ENCODE assay signal across 8 cellular contexts in genomic region chr11:66288866-66289547, GRCh38. TPM values are rescaled to one million over a fixed set of nuclear protein-coding genes. Genes with fewer than 3 reads are reported as not detected.
DNase-seq lines count a peak whose midpoint lies in the region; ATAC-seq and TF ChIP-seq lines count a peak whose summit lies in the region.

Gene YIF1A, minus strand, starts transcription at chr11:66289143. Its CDS starts 158 bp downstream, at chr11:66288985.

- H3K79me2 ChIP-seq in H9 (ENCODE audit: insufficient read depth, low read length): peaks cover 1% of the 10 kb centered on the region; the same call in 1 of the 2 replicates

- peaks cover 37% of the 10 kb centered on the region for H3K27me3 Mint-ChIP-seq in H9 (ENCODE audit: low read depth)
- peaks cover 19 to 22% of the 10 kb centered on the region in 2 donors for H3K27me3 Mint-ChIP-seq in natural killer cell treated with Interleukin-12 subunit alpha and Interleukin-12 subunit beta and Interleukin-15 and Interleukin-18, amount 100 ng/mL, for 72 hours

- H3K27me3 ChIP-seq in H9 (ENCODE audit: insufficient read depth, low read length): peaks cover 8% of the 10 kb centered on the region; the same call in 1 of the 2 replicates
- H3K27me3 ChIP-seq in MG63: peaks cover 17% of the 10 kb centered on the region

- peaks cover 2 to 9% (median 6%) of the 10 kb centered on the region in 3 experiments; a peak in 6 of 7 replicates for H3K36me3 Mint-ChIP-seq in H9 (ENCODE audit: insufficient read depth in 1 of 3, low read depth in 3 of 3)
- H3K36me3 Mint-ChIP-seq in natural killer cell treated with Interleukin-12 subunit alpha and Interleukin-12 subunit beta and Interleukin-15 and Interleukin-18, amount 100 ng/mL, for 72 hours: no peaks in the 10 kb centered on the region

- peaks cover 6% of the 10 kb centered on the region for H3K4me1 ChIP-seq in H9 (ENCODE audit: insufficient read depth, low read length)

- peaks cover 13% of the 10 kb centered on the region for H3K23me2 ChIP-seq in H9 (ENCODE audit: insufficient read length, low read depth, low read length, poor library complexity, severe bottlenecking)

- no peak within 1 kb of the TSS for H2BK20ac ChIP-seq in H9 (ENCODE audit: low read depth, low read length, poor library complexity, severe bottlenecking)

- WGBS in H9 (ENCODE audit: extremely low coverage, insufficient read length, low lambda C conversion rate): no CpG with 5 or more reads among the region's 74 CpGs

- no peak within 1 kb of the TSS for H3K56ac ChIP-seq in H9 (ENCODE audit: insufficient read length, low read depth, low read length)

- H3K9me3 ChIP-seq in H9 (ENCODE audit: control insufficient read depth, low read depth, low read length): no peaks in the 10 kb centered on the region
- H3K9me3 ChIP-seq in MG63: no peaks in the 10 kb centered on the region

- no peak within 1 kb of the TSS for H3K4ac ChIP-seq in H9 (ENCODE audit: low read depth, low read length)

- peak within 1 kb of the TSS; percentile 83 for H3K14ac ChIP-seq in H9 (ENCODE audit: insufficient read depth, low read length)

- H3T11ph ChIP-seq in H9 (ENCODE audit: low read length): no peak within 1 kb of the TSS

- no peak within 1 kb of the TSS for H2AK5ac ChIP-seq in H9 (ENCODE audit: insufficient read length, low read length)

- no peak within 1 kb of the TSS for H2BK12ac ChIP-seq in H9 (ENCODE audit: insufficient read length, low read depth, low read length)

- ATAC-seq in natural killer cell treated with Interleukin-12 subunit alpha and Interleukin-12 subunit beta and Interleukin-15 and Interleukin-18, amount 100 ng/mL, for 72 hours: peak; percentile 97
- peak; percentile 96 for ATAC-seq in stimulated activated naive CD8-positive, alpha-beta T cell treated with anti-CD3 and anti-CD28 coated beads, Interleukin-15, Interleukin-2, amounts not matched to agents 100 U/mL and 50 U/mL, for 24 hours

- peak; percentile 99 for DNase-seq in ELR (ENCODE audit: low read depth)
- peak; percentile 100 for DNase-seq in H9
- DNase-seq in MG63: peak; percentile 99
- DNase-seq in SHP77 treated with DMSO at 0.1 percent for 48 hours (lab: John Stamatoyannopoulos, UW): peak; percentile 99
- peak; percentile 99 for DNase-seq in activated effector memory CD4-positive, alpha-beta T cell treated with anti-CD3 and anti-CD28 coated beads, Interleukin-2, amount 50 U/mL, for 16 hours
- DNase-seq in fibroblast of pulmonary artery (ENCODE audit: low read depth): peak; percentile 100
- peak; percentile 99 for DNase-seq in natural killer cell treated with Interleukin-12 subunit alpha and Interleukin-12 subunit beta and Interleukin-15 and Interleukin-18, amount 100 ng/mL, for 72 hours (ENCODE audit: low spot score)
- DNase-seq in stimulated activated naive CD8-positive, alpha-beta T cell treated with anti-CD3 and anti-CD28 coated beads, Interleukin-15, Interleukin-2, amounts not matched to agents 100 U/mL and 50 U/mL, for 24 hours: peak; percentile 98

- H4K8ac ChIP-seq in H9 (replicated peaks; ENCODE audit: insufficient read length, low read depth, low read length): no peak within 1 kb of the TSS

- no peaks in the 10 kb centered on the region for H3K79me1 ChIP-seq in H9 (ENCODE audit: insufficient read depth, low read depth, low read length, poor library complexity, severe bottlenecking)

- no peak within 1 kb of the TSS for H3K27ac ChIP-seq in H9 (ENCODE audit: insufficient read length, low read depth, low read length)

- peak within 1 kb of the TSS; percentile 72 for H3K9ac ChIP-seq in H9 (ENCODE audit: extremely low read depth, insufficient read length, low read length)

- no peak within 1 kb of the TSS for H2BK5ac ChIP-seq in H9 (ENCODE audit: insufficient read length, low read length)

- H3K18ac ChIP-seq in H9 (ENCODE audit: insufficient read length, low read depth, low read length): no peak within 1 kb of the TSS

- peak within 1 kb of the TSS; percentile 77 for H3K4me3 ChIP-seq in MG63
- peak within 1 kb of the TSS; percentile 91 for H3K4me3 ChIP-seq in fibroblast of pulmonary artery (replicated peaks; ENCODE audit: low read depth, low read length)

- H3K36me3 ChIP-seq in MG63: peaks cover 8% of the 10 kb centered on the region

- no peak within 1 kb of the TSS for H4K5ac ChIP-seq in H9 (ENCODE audit: insufficient read length, low read depth, low read length)

- H3K4me2 ChIP-seq in H9 (ENCODE audit: insufficient read depth, insufficient read length, low read length): peak within 1 kb of the TSS; percentile 93

- H2BK15ac ChIP-seq in H9 (ENCODE audit: low read depth, low read length): no peak within 1 kb of the TSS

- TF ChIP-seq CTCF in H9 (conservative IDR thresholded peaks at IDR 0.05): no peak
- TF ChIP-seq CTCF in fibroblast of pulmonary artery (IDR thresholded peaks at IDR 0.05; ENCODE audit: low read length, missing control alignments): no peak

- H3K4me1 Mint-ChIP-seq in H9: peaks cover 18 to 23% of the 10 kb centered on the region in 2 experiments
- H3K4me1 Mint-ChIP-seq in natural killer cell treated with Interleukin-12 subunit alpha and Interleukin-12 subunit beta and Interleukin-15 and Interleukin-18, amount 100 ng/mL, for 72 hours (ENCODE audit: low read depth in 2 of 2): peaks cover 29% of the 10 kb centered on the region in 2 donors

- H3K4me3 Mint-ChIP-seq in H9: peak within 1 kb of the TSS; percentile 86 to 91
- H3K4me3 Mint-ChIP-seq in natural killer cell treated with Interleukin-12 subunit alpha and Interleukin-12 subunit beta and Interleukin-15 and Interleukin-18, amount 100 ng/mL, for 72 hours: peak within 1 kb of the TSS; percentile 90

- no peaks in the 10 kb centered on the region; a peak in 1 of 5 replicates for H3K9me3 Mint-ChIP-seq in H9
- H3K9me3 Mint-ChIP-seq in natural killer cell treated with Interleukin-12 subunit alpha and Interleukin-12 subunit beta and Interleukin-15 and Interleukin-18, amount 100 ng/mL, for 72 hours: no peaks in the 10 kb centered on the region

- peak within 1 kb of the TSS; percentile 93 to 96 (median 95) for H3K27ac Mint-ChIP-seq in H9
- H3K27ac Mint-ChIP-seq in natural killer cell treated with Interleukin-12 subunit alpha and Interleukin-12 subunit beta and Interleukin-15 and Interleukin-18, amount 100 ng/mL, for 72 hours: peak within 1 kb of the TSS; percentile 68 to 85

- H2BK120ac ChIP-seq in H9 (ENCODE audit: low read depth, low read length, poor library complexity, severe bottlenecking): no peak within 1 kb of the TSS

- H2AFZ ChIP-seq in H9 (ENCODE audit: low read length): no peak within 1 kb of the TSS

- no peaks in the 10 kb centered on the region for H4K20me1 ChIP-seq in H9 (ENCODE audit: control insufficient read depth, insufficient read depth, insufficient read length)

- no peak within 1 kb of the TSS for H3K23ac ChIP-seq in H9 (ENCODE audit: insufficient read length, low read depth, low read length)

- no peak within 1 kb of the TSS for H4K91ac ChIP-seq in H9 (ENCODE audit: insufficient read length, low read depth, low read length)

RNA-seq across cellular contexts. Expression of gene YIF1A, which starts in this region (rescaled TPM):
- total RNA-seq in H9 (2021): 64.3 and 71.6 TPM in 2 replicates
- total RNA-seq in MG63 (2014; rRNA removed; shearing (Covaris generic); ENCODE audit: low replicate concordance): 217 and 220 TPM in 2 replicates
- total RNA-seq in natural killer cell treated with Interleukin-12 subunit alpha and Interleukin-12 subunit beta and Interleukin-15 and Interleukin-18, amount 100 ng/mL, for 72 hours: 10 to 100 TPM; 62.7 to 76.1 TPM
